11 cellular contexts compared by ENCODE assay signal in the genomic region with DNA sequence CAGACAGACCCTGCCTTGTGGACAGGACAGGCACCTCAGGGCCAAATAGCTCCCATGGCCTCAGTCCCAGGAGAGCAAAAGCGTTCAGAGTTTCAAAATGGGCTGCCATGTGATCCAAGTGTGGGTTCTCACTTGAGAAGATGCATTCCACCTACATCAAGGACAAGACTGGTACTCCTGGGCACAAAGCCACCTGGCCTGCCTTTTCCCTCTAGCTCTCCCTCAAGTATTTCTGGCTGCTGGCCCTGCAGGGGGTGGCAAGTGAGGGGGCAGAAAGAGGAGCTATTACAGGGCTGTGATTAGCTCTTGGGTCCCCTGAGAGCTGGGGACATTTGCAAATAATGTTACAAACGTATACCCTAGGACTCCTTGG. TPM values are rescaled to one million over a fixed set of nuclear protein-coding genes. Genes with fewer than 3 reads are reported as not detected.
"Had no signal": no experiment of that assay in that cellular context is flagged by ENCODE, and none has a peak within 500 bp of the region (broad histone marks: within the 10 kb centered on the region; RNA-seq: fewer than 3 reads in every experiment).

No MANE protein-coding gene starts in this region.

- DNase-seq: activated naive CD4-positive, alpha-beta T cell treated with anti-CD3 and anti-CD28 coated beads for 36 hours; activated naive CD8-positive, alpha-beta T cell treated with anti-CD3 and anti-CD28 coated beads, Interleukin-2, amount 50 U/mL, for 24 hours; activated T-cell treated with anti-CD3 and anti-CD28 coated beads for 4 hours; mucosa of descending colon; naive thymus-derived CD8-positive, alpha-beta T cell; right lobe of liver; stimulated activated naive CD8-positive, alpha-beta T cell treated with anti-CD3 and anti-CD28 coated beads, Interleukin-15, Interleukin-2, amounts not matched to agents 100 U/mL and 50 U/mL, for 24 hours; upper lobe of right lung had no signal

- ATAC-seq: activated naive CD8-positive, alpha-beta T cell treated with anti-CD3 and anti-CD28 coated beads, Interleukin-2, amount 50 U/mL, for 24 hours; esophagus mucosa; mucosa of descending colon; naive thymus-derived CD8-positive, alpha-beta T cell; right lobe of liver; stimulated activated naive CD8-positive, alpha-beta T cell treated with anti-CD3 and anti-CD28 coated beads, Interleukin-15, Interleukin-2, amounts not matched to agents 100 U/mL and 50 U/mL, for 24 hours; upper lobe of right lung had no signal

- H3K27me3 ChIP-seq: right lobe of liver, upper lobe of right lung had no signal

- H3K9me3 ChIP-seq: mucosa of descending colon, right lobe of liver, upper lobe of right lung had no signal

- H3K4me1 ChIP-seq: right lobe of liver, upper lobe of right lung had no signal

- H3K4me3 ChIP-seq: mucosa of descending colon, right lobe of liver, upper lobe of right lung had no signal

- H3K27ac ChIP-seq: right lobe of liver, upper lobe of right lung had no signal

RNA-seq across cellular contexts. Expression of gene TMEM89, which starts 20.0 kb away (rescaled TPM):
- total RNA-seq: activated naive CD4-positive, alpha-beta T cell treated with anti-CD3 and anti-CD28 coated beads for 36 hours; esophagus mucosa; fibroblast of villous mesenchyme; naive thymus-derived CD8-positive, alpha-beta T cell; right lobe of liver; temporal lobe; upper lobe of right lung had no signal

RNA-seq across cellular contexts. Expression of gene UCN2, which starts 38.0 kb away (rescaled TPM):
- total RNA-seq: activated naive CD4-positive, alpha-beta T cell treated with anti-CD3 and anti-CD28 coated beads for 36 hours; right lobe of liver; temporal lobe; upper lobe of right lung had no signal
